ENCODE assay signal across 8 cellular contexts in genomic region chr19:4910594-4911273, GRCh38. TPM values are rescaled to one million over a fixed set of nuclear protein-coding genes. Genes with fewer than 3 reads are reported as not detected.
A peak's percentile ranks its signal among the peaks of the same experiment; 100 is the strongest.
DNase-seq lines count a peak whose midpoint lies in the region; ATAC-seq and TF ChIP-seq lines count a peak whose summit lies in the region.

No MANE protein-coding gene starts in this region.

- H3K9ac ChIP-seq in BLaER1 = peak overlapping the region; percentile 99

- H3K36me3 ChIP-seq in BLaER1 = peaks cover 54% of the 10 kb centered on the region
- peaks cover 0 to 15% (median 0%) of the 10 kb centered on the region in 3 experiments for H3K36me3 ChIP-seq in naive thymus-derived CD4-positive, alpha-beta T cell (ENCODE audit: control insufficient read depth in 2 of 3, insufficient read depth in 3 of 3, low read length in 3 of 3)

- H3K27me3 ChIP-seq in BLaER1 = no peaks in the 10 kb centered on the region
- H3K27me3 ChIP-seq in naive thymus-derived CD4-positive, alpha-beta T cell (ENCODE audit: control insufficient read depth in 2 of 2, insufficient read depth in 2 of 2, low read length in 2 of 2) = no peaks in the 10 kb centered on the region

- CTCF ChIA-PET in naive thymus-derived CD4-positive, alpha-beta T cell (lab: Charles Lee) = interaction anchor here (0.6 to 4.6 kb wide), 9 partner anchors 21 to 778 kb away, joined by 3 to 51 read pairs (median 6); no protein-coding TSS in a partner anchor

- peak overlapping the region; percentile 79 to 96 for H3K27ac Mint-ChIP-seq in effector memory CD8-positive, alpha-beta T cell
- peak overlapping the region; percentile 78 to 99 (median 91) for H3K27ac Mint-ChIP-seq in naive thymus-derived CD4-positive, alpha-beta T cell

- H3K36me3 Mint-ChIP-seq in effector memory CD8-positive, alpha-beta T cell (ENCODE audit: insufficient read depth) = peaks cover 32% of the 10 kb centered on the region
- peaks cover 3 to 18% (median 5%) of the 10 kb centered on the region in 5 donors for H3K36me3 Mint-ChIP-seq in naive thymus-derived CD4-positive, alpha-beta T cell

- H3K27ac ChIP-seq in BLaER1 = peak overlapping the region; percentile 96
- peak overlapping the region; percentile 67 for H3K27ac ChIP-seq in naive thymus-derived CD4-positive, alpha-beta T cell (ENCODE audit: low read depth, low read length)

- no peaks in the 10 kb centered on the region for H3K9me3 ChIP-seq in BLaER1
- H3K9me3 ChIP-seq in naive thymus-derived CD4-positive, alpha-beta T cell (ENCODE audit: control insufficient read depth in 2 of 3, low read length in 3 of 3) = no peaks in the 10 kb centered on the region

- peaks cover 46 to 58% of the 10 kb centered on the region in 2 donors for H3K4me1 Mint-ChIP-seq in effector memory CD8-positive, alpha-beta T cell (ENCODE audit: low read depth in 2 of 2)
- H3K4me1 Mint-ChIP-seq in naive thymus-derived CD4-positive, alpha-beta T cell = peaks cover 44 to 72% (median 58%) of the 10 kb centered on the region in 7 donors

- H3K4me2 ChIP-seq in BLaER1 = peak overlapping the region; percentile 97

- peak overlapping the region; percentile 78 to 97 for H3K4me3 Mint-ChIP-seq in effector memory CD8-positive, alpha-beta T cell
- H3K4me3 Mint-ChIP-seq in naive thymus-derived CD4-positive, alpha-beta T cell = peak overlapping the region; percentile 93 to 100 (median 99)

- peaks cover 72% of the 10 kb centered on the region for H3K4me1 ChIP-seq in BLaER1
- peaks cover 48 to 58% of the 10 kb centered on the region in 2 donors for H3K4me1 ChIP-seq in naive thymus-derived CD4-positive, alpha-beta T cell (ENCODE audit: control insufficient read depth in 2 of 2, insufficient read depth in 2 of 2, low read length in 2 of 2)

- POLR2A ChIA-PET in naive thymus-derived CD4-positive, alpha-beta T cell (lab: Charles Lee) = interaction anchor here (0.7 to 2.5 kb wide), 7 partner anchors 13 to 119 kb away, joined by 3 to 14 read pairs (median 8); partner anchors contain the start of genes FEM1A, KDM4B and PLIN3

- TF ChIP-seq CTCF in GM20000 (IDR thresholded peaks at IDR 0.05; ENCODE audit: extremely low read depth, missing control alignments) = no peak

- no peaks in the 10 kb centered on the region for H3K9me3 Mint-ChIP-seq in effector memory CD8-positive, alpha-beta T cell
- no peaks in the 10 kb centered on the region for H3K9me3 Mint-ChIP-seq in naive thymus-derived CD4-positive, alpha-beta T cell

- H4K20me1 ChIP-seq in BLaER1 = peaks cover 53% of the 10 kb centered on the region

- peak; percentile 54 for DNase-seq in GM20000 (ENCODE audit: low spot score)
- peak; percentile 77 for DNase-seq in SKM-1 treated with dmso at 0.1 percent for 144 hours (lab: John Stamatoyannopoulos, UW; ENCODE audit: unreplicated experiment)
- no peak for DNase-seq in effector memory CD8-positive, alpha-beta T cell
- no peak for DNase-seq in naive thymus-derived CD4-positive, alpha-beta T cell
- DNase-seq in HuH-7 (ENCODE audit: low spot score) = no peak
- DNase-seq in NCI-H1048 (lab: John Stamatoyannopoulos, UW) = no peak

- intact Hi-C loops in naive thymus-derived CD4-positive, alpha-beta T cell (cut with micrococcal nuclease) = loop anchor here (1.0 to 5.0 kb wide), 7 partner anchors 38 to 186 kb away; partner anchors contain the start of genes FEM1A (in 2 of the 2) and PLIN3 (in 1 of the 2)

- H3K4me3 ChIP-seq in BLaER1 = peak overlapping the region; percentile 94
- peak overlapping the region; percentile 61 for H3K4me3 ChIP-seq in naive thymus-derived CD4-positive, alpha-beta T cell (ENCODE audit: low read length)

- H3K27me3 Mint-ChIP-seq in effector memory CD8-positive, alpha-beta T cell = no peaks in the 10 kb centered on the region
- no peaks in the 10 kb centered on the region for H3K27me3 Mint-ChIP-seq in naive thymus-derived CD4-positive, alpha-beta T cell

- ATAC-seq in effector memory CD8-positive, alpha-beta T cell (replicated peaks) = no peak
- ATAC-seq in naive thymus-derived CD4-positive, alpha-beta T cell = no peak
- ATAC-seq in HG03460 (IDR thresholded peaks at IDR 0.05; ENCODE audit: unreplicated experiment) = no peak

RNA-seq across cellular contexts. Expression of gene UHRF1, which starts 1.4 kb away (rescaled TPM):
- total RNA-seq in naive thymus-derived CD4-positive, alpha-beta T cell = 10 to 100 TPM in 1 of 5 experiments, 1 to 10 TPM in 1, under 1 TPM in 3; 0.08 to 94.0 (median 0.24) TPM
- polyA plus RNA-seq in naive thymus-derived CD4-positive, alpha-beta T cell = under 1 TPM; 0.06 to 0.07 TPM

RNA-seq across cellular contexts. Expression of gene ARRDC5, which starts 8.0 kb away (rescaled TPM):
- 10 to 100 TPM in 3 of 5 experiments, 1 to 10 TPM in 2; 2.7 to 28.6 (median 13.6) TPM for total RNA-seq in naive thymus-derived CD4-positive, alpha-beta T cell
- polyA plus RNA-seq in naive thymus-derived CD4-positive, alpha-beta T cell = 1 to 10 TPM; 3.3 to 4.3 TPM

RNA-seq across cellular contexts. Expression of gene PLIN3, which starts 43.3 kb away (rescaled TPM):
- 10 to 100 TPM; 12.8 to 38.2 (median 32.0) TPM for total RNA-seq in naive thymus-derived CD4-positive, alpha-beta T cell
- polyA plus RNA-seq in naive thymus-derived CD4-positive, alpha-beta T cell = 10 to 100 TPM; 22.1 to 33.1 TPM

RNA-seq across cellular contexts. Expression of gene KDM4B, which starts 58.2 kb away (rescaled TPM):
- total RNA-seq in naive thymus-derived CD4-positive, alpha-beta T cell = 10 to 100 TPM; 45.8 to 78.0 (median 65.8) TPM
- polyA plus RNA-seq in naive thymus-derived CD4-positive, alpha-beta T cell = 10 to 100 TPM in 1 of 2 donors, 1 to 10 TPM in 1; 8.1 to 15.6 TPM

Comparison
In these comparisons a context has a peak if more than half of its experiments do, and no peak if none do; other contexts are left out.
1. DNase-seq: peak in GM20000 (single experiment) and SKM-1 treated with dmso at 0.1 percent for 144 hours (single experiment); none in effector memory CD8-positive, alpha-beta T cell (0 of 3), naive thymus-derived CD4-positive, alpha-beta T cell (0 of 9), HuH-7 (single experiment) and NCI-H1048 (single experiment).